In the genomic region with DNA sequence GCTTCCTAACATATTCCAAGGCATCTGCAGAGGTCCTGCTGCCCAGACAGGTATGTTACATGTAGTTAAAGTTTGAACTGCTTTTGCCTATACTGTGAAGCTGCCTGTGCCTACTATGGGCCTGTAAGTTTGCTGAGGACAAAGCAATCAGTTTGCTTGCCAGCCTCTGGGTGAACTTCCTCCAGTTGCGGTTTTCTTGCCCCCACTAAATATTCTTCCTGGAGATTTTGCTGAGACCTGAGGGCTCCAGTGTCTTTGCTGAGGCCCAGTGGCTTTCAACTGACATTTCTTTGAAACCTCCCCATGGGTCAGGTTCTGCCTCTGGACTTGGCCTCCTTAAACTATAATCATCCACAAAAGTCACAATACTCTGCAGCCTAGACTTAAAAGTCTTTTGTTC, we compare ENCODE assay signal across 38 cellular contexts. TPM values are rescaled to one million over a fixed set of nuclear protein-coding genes. Genes with fewer than 3 reads are reported as not detected.
"Had no signal": no experiment of that assay in that cellular context is flagged by ENCODE, and none has a peak within 500 bp of the region (broad histone marks: within the 10 kb centered on the region; RNA-seq: fewer than 3 reads in every experiment).

No MANE protein-coding gene starts in this region.

- H3K4me1 ChIP-seq: adrenal gland, ascending aorta, body of pancreas, breast epithelium had no signal

- DNase-seq: activated effector memory CD4-positive, alpha-beta T cell treated with anti-CD3 and anti-CD28 coated beads, Interleukin-2, amount 50 U/mL, for 16 hours; activated effector memory CD4-positive, alpha-beta T cell treated with Interleukin-2 at 50 U/mL for 16 hours; activated gamma-delta T cell; activated gamma-delta T cell treated with Interleukin-2 at 50 U/mL for 16 hours; activated naive CD4-positive, alpha-beta T cell; activated naive CD4-positive, alpha-beta T cell treated with anti-CD3 and anti-CD28 coated beads for 36 hours; activated naive CD4-positive, alpha-beta T cell treated with anti-CD3 and anti-CD28 coated beads, Interleukin-2, amount 10 ng/mL, durations not matched to agents 7 days and 5 days; activated naive CD4-positive, alpha-beta T cell treated with anti-CD3 and anti-CD28 coated beads, Interleukin-2, amount 50 U/mL, for 16 hours; activated naive CD4-positive, alpha-beta T cell treated with Interleukin-2 at 50 U/mL for 16 hours; activated naive CD8-positive, alpha-beta T cell treated with anti-CD3 and anti-CD28 coated beads for 36 hours; activated naive CD8-positive, alpha-beta T cell treated with anti-CD3 and anti-CD28 coated beads, Interleukin-2, amount 10 ng/mL, durations not matched to agents 7 days and 5 days; activated naive CD8-positive, alpha-beta T cell treated with anti-CD3 and anti-CD28 coated beads, Interleukin-2, amount 50 U/mL, for 24 hours; activated T-cell treated with anti-CD3 and anti-CD28 coated beads, Interleukin-2, amount 50 U/mL, for 4 hours; activated T-cell treated with anti-CD3 and anti-CD28 coated beads, Interleukin-2, amount 50 U/mL, for 48 hours; activated T-cell treated with anti-CD3 and anti-CD28 coated beads, Interleukin-2, amount 50 U/mL, for 72 hours; adrenal gland; amniotic stem cell; amygdala; anterior cingulate cortex; aorta; body of pancreas; brain microvascular endothelial cell; caudate nucleus; central memory CD4-positive, alpha-beta T cell; cerebellar nuclear complex had no signal

- H3K27me3 ChIP-seq: ascending aorta, body of pancreas, brain microvascular endothelial cell, breast epithelium, cardiac muscle cell had no signal

- H3K27ac ChIP-seq: adrenal gland, ascending aorta, body of pancreas, brain microvascular endothelial cell, breast epithelium, cardiac muscle cell had no signal

- ATAC-seq: activated naive CD4-positive, alpha-beta T cell treated with anti-CD3 and anti-CD28 coated beads, Interleukin-2, amount 50 U/mL, for 72 hours; activated naive CD8-positive, alpha-beta T cell treated with anti-CD3 and anti-CD28 coated beads, Interleukin-2, amount 50 U/mL, for 24 hours; activated T-cell treated with anti-CD3 and anti-CD28 coated beads, Interleukin-2, amount 50 U/mL, for 4 hours; activated T-cell treated with anti-CD3 and anti-CD28 coated beads, Interleukin-2, amount 50 U/mL, for 72 hours; activated T-helper 17 cell treated with anti-CD3 and anti-CD28 coated beads, Interleukin-2, amount 50 U/mL, for 72 hours; body of pancreas had no signal

RNA-seq across cellular contexts. Expression of gene MMP20, which starts 29.6 kb away (rescaled TPM):
- total RNA-seq: activated naive CD4-positive, alpha-beta T cell treated with anti-CD3 and anti-CD28 coated beads for 36 hours; activated naive CD4-positive, alpha-beta T cell treated with anti-CD3 and anti-CD28 coated beads, Interleukin-2, amount 50 U/mL, for 72 hours; activated naive CD8-positive, alpha-beta T cell treated with anti-CD3 and anti-CD28 coated beads for 36 hours; activated naive CD8-positive, alpha-beta T cell treated with anti-CD3 and anti-CD28 coated beads, Interleukin-2, amount 10 ng/mL, durations not matched to agents 7 days and 5 days; activated T-cell treated with anti-CD3 and anti-CD28 coated beads, Interleukin-2, amount 50 U/mL, for 4 hours; activated T-cell treated with anti-CD3 and anti-CD28 coated beads, Interleukin-2, amount 50 U/mL, for 72 hours; activated T-helper 1 cell treated with anti-CD3 and anti-CD28 coated beads, Interleukin-12 subunit alpha, Interleukin-12 subunit beta, Interleukin-2, Interleukin-4 antibody, amounts not matched to agents 30 ng/mL and 10 ng/mL and 1 ng/mL, durations not matched to agents 14 hours and 24 hours and 36 hours; activated T-helper 17 cell treated with anti-CD3 and anti-CD28 coated beads, Interleukin-2, amount 50 U/mL, for 72 hours; activated T-helper 2 cell treated with anti-CD3 and anti-CD28 coated beads, Interferon-gamma antibody, Interleukin-2, Interleukin-4, amounts not matched to agents 10 μg/mL and 5 μg/mL and 100 μg/mL, durations not matched to agents 14 hours and 24 hours and 36 hours; adrenal gland; aorta; ascending aorta; astrocyte; body of pancreas; bronchial epithelial cell; cardiac muscle cell; cardiac septum; cerebellum; chondrocyte had no signal
- polyA plus RNA-seq: adipose tissue, adrenal gland, aorta, cardiac muscle cell had no signal

RNA-seq across cellular contexts. Expression of gene MMP27, which starts 50.8 kb away (rescaled TPM):
- total RNA-seq: activated naive CD4-positive, alpha-beta T cell treated with anti-CD3 and anti-CD28 coated beads for 36 hours; activated naive CD4-positive, alpha-beta T cell treated with anti-CD3 and anti-CD28 coated beads, Interleukin-2, amount 50 U/mL, for 72 hours; activated naive CD8-positive, alpha-beta T cell treated with anti-CD3 and anti-CD28 coated beads for 36 hours; activated naive CD8-positive, alpha-beta T cell treated with anti-CD3 and anti-CD28 coated beads, Interleukin-2, amount 10 ng/mL, durations not matched to agents 7 days and 5 days; activated T-cell treated with anti-CD3 and anti-CD28 coated beads, Interleukin-2, amount 50 U/mL, for 4 hours; activated T-cell treated with anti-CD3 and anti-CD28 coated beads, Interleukin-2, amount 50 U/mL, for 72 hours; activated T-helper 1 cell treated with anti-CD3 and anti-CD28 coated beads, Interleukin-12 subunit alpha, Interleukin-12 subunit beta, Interleukin-2, Interleukin-4 antibody, amounts not matched to agents 30 ng/mL and 10 ng/mL and 1 ng/mL, durations not matched to agents 14 hours and 24 hours and 36 hours; activated T-helper 17 cell treated with anti-CD3 and anti-CD28 coated beads, Interleukin-2, amount 50 U/mL, for 72 hours; activated T-helper 2 cell treated with anti-CD3 and anti-CD28 coated beads, Interferon-gamma antibody, Interleukin-2, Interleukin-4, amounts not matched to agents 10 μg/mL and 5 μg/mL and 100 μg/mL, durations not matched to agents 14 hours and 24 hours and 36 hours; adrenal gland; aorta; ascending aorta; astrocyte; body of pancreas; bronchial epithelial cell; cardiac muscle cell; cardiac septum; cerebellum; chondrocyte had no signal
- polyA plus RNA-seq: adrenal gland, cardiac muscle cell had no signal
